23 cellular contexts compared by ENCODE assay signal in genomic region chr3:171748341-171748918, GRCh38.
DNase-seq lines count a peak whose midpoint lies in the region; ATAC-seq, FAIRE-seq and TF ChIP-seq lines count a peak whose summit lies in the region.
"Had no signal": no experiment of that assay in that cellular context is flagged by ENCODE, and none has a peak within 500 bp of the region (broad histone marks: within the 10 kb centered on the region; RNA-seq: fewer than 3 reads in every experiment).

No MANE protein-coding gene starts in this region.

- TF ChIP-seq RAD21 in K562 (CRISPR knock-in tag; conservative IDR thresholded peaks at IDR 0.05 in 1 of 2, IDR thresholded peaks at IDR 0.05 in 1 of 2): no peak

- peak overlapping the region; percentile 15; the same call in 1 of the 2 replicates for H3K4me2 ChIP-seq in K562 (ENCODE audit: insufficient read depth, low read length)
- H3K4me2 ChIP-seq: BLaER1 had no signal

- H3K36me3 ChIP-seq in K562 (ENCODE audit: control insufficient read depth, insufficient read depth, low read length) (no peaks in the 10 kb centered on the region), suprapubic skin (no peaks in the 10 kb centered on the region), thyroid gland (no peaks in the 10 kb centered on the region)
- H3K36me3 ChIP-seq: BLaER1 had no signal

- TF ChIP-seq EP300 in K562 (IDR thresholded peaks at IDR 0.05; ENCODE audit: low read length): no peak
- no peak for TF ChIP-seq EP300 in suprapubic skin (IDR thresholded peaks at IDR 0.05)

- H3K27me3 Mint-ChIP-seq in activated CD8-positive, alpha-beta memory T cell treated with anti-CD3 and anti-CD28 coated beads, Interleukin-2, amount 10 ng/mL, durations not matched to agents 7 days and 5 days: peaks cover 33% of the 10 kb centered on the region
- H3K27me3 Mint-ChIP-seq: type B pancreatic cell had no signal

- TF ChIP-seq CTCF in K562 (IDR thresholded peaks at IDR 0.05 in 2 of 3, conservative IDR thresholded peaks at IDR 0.05 in 1 of 3; ENCODE audit: insufficient read depth in 2 of 3, low read depth in 1 of 3, low read length in 3 of 3) (no peak), suprapubic skin (IDR thresholded peaks at IDR 0.05) (no peak), thyroid gland (IDR thresholded peaks at IDR 0.05) (no peak)

- H3K27ac Mint-ChIP-seq in activated CD8-positive, alpha-beta memory T cell treated with anti-CD3 and anti-CD28 coated beads, Interleukin-2, amount 10 ng/mL, durations not matched to agents 7 days and 5 days: no peak overlapping the region
- H3K27ac Mint-ChIP-seq: activated naive CD8-positive, alpha-beta T cell; stimulated activated effector memory CD8-positive, alpha-beta T cell treated with anti-CD3 and anti-CD28 coated beads, Interleukin-12 subunit alpha, Interleukin-12 subunit beta, amount 100 ng/mL, for 72 hours; type B pancreatic cell had no signal

- DNase-seq in NOMO-1 treated with DMSO at 0.1 percent for 48 hours (lab: John Stamatoyannopoulos, UW; ENCODE audit: unreplicated experiment) (peak; percentile 56), K562 (ENCODE audit: extremely low read depth in 1 of 4, low spot score in 3 of 4) (peak in 1 of 4 experiments; percentile 45), left cardiac atrium (no peak), suprapubic skin (ENCODE audit: low spot score in 2 of 2) (no peak), inferior parietal cortex (ENCODE audit: extremely low spot score) (no peak), thyroid gland (no peak)
- DNase-seq in activated CD8-positive, alpha-beta memory T cell treated with anti-CD3 and anti-CD28 coated beads, Interleukin-2, amount 10 ng/mL, durations not matched to agents 7 days and 5 days: no peak
- DNase-seq: activated CD4-positive, alpha-beta T cell treated with anti-CD3 and anti-CD28 coated beads, Interleukin-2, amount 50 U/mL, for 4 hours; activated T-cell treated with anti-CD3 and anti-CD28 coated beads, Interleukin-2, amount 50 U/mL, for 4 hours; DMS 273 treated with DMSO at 0.1 percent for 48 hours; HCEC 1CT; NCI-H2107; NCI-H526; posterior cingulate gyrus; SW 1271 had no signal

- 32% methylated on average over 3 of the region's 3 CpGs for WGBS in K562 (ENCODE audit: insufficient coverage, low coverage, missing lambda C conversion rate)
- 72% methylated on average over 3 of the region's 3 CpGs for WGBS in suprapubic skin
- 69 to 84% methylated on average over 3 of the region's 3 CpGs for WGBS in thyroid gland, 2 donors

- H3K27ac ChIP-seq in K562 (ENCODE audit: extremely low read depth, low read depth, low read length) (no peak overlapping the region), suprapubic skin (peak overlapping the region; percentile 39), thyroid gland (no peak overlapping the region)
- H3K27ac ChIP-seq: BLaER1, epithelial cell of prostate had no signal

- no peaks in the 10 kb centered on the region for H3K9me3 Mint-ChIP-seq in activated CD8-positive, alpha-beta memory T cell treated with anti-CD3 and anti-CD28 coated beads, Interleukin-2, amount 10 ng/mL, durations not matched to agents 7 days and 5 days (ENCODE audit: low read depth)
- H3K9me3 Mint-ChIP-seq: activated T-cell treated with anti-CD3 and anti-CD28 coated beads, Interleukin-2, amount 50 U/mL, for 4 hours; stimulated activated effector memory CD8-positive, alpha-beta T cell treated with anti-CD3 and anti-CD28 coated beads, Interleukin-12 subunit alpha, Interleukin-12 subunit beta, amount 100 ng/mL, for 72 hours; type B pancreatic cell had no signal

- ATAC-seq in K562 (peak; percentile 67), left cardiac atrium (peak; percentile 69 to 83), GM21526 (IDR thresholded peaks at IDR 0.05; ENCODE audit: low FRiP score, unreplicated experiment) (no peak)
- no peak for ATAC-seq in activated CD8-positive, alpha-beta memory T cell treated with anti-CD3 and anti-CD28 coated beads, Interleukin-2, amount 10 ng/mL, durations not matched to agents 7 days and 5 days
- ATAC-seq: activated T-cell treated with anti-CD3 and anti-CD28 coated beads, Interleukin-2, amount 50 U/mL, for 4 hours; Panc1; stimulated activated effector memory CD8-positive, alpha-beta T cell treated with anti-CD3 and anti-CD28 coated beads, Interleukin-12 subunit alpha, Interleukin-12 subunit beta, amount 100 ng/mL, for 72 hours had no signal

- H3K36me3 Mint-ChIP-seq in activated CD8-positive, alpha-beta memory T cell treated with anti-CD3 and anti-CD28 coated beads, Interleukin-2, amount 10 ng/mL, durations not matched to agents 7 days and 5 days: no peaks in the 10 kb centered on the region
- H3K36me3 Mint-ChIP-seq: activated naive CD8-positive, alpha-beta T cell; stimulated activated effector memory CD8-positive, alpha-beta T cell treated with anti-CD3 and anti-CD28 coated beads, Interleukin-12 subunit alpha, Interleukin-12 subunit beta, amount 100 ng/mL, for 72 hours had no signal

- intact Hi-C loops in K562 (cut with micrococcal nuclease) (no loop called here), left cardiac atrium (cut with DNase I) (no loop called here), thyroid gland (cut with DNase I) (no loop called here)

- no peaks in the 10 kb centered on the region for H3K4me1 Mint-ChIP-seq in activated CD8-positive, alpha-beta memory T cell treated with anti-CD3 and anti-CD28 coated beads, Interleukin-2, amount 10 ng/mL, durations not matched to agents 7 days and 5 days

- H3K27me3 ChIP-seq in K562 (ENCODE audit: control insufficient read depth in 2 of 2, insufficient read depth in 2 of 2, low read length in 2 of 2): no peaks in the 10 kb centered on the region
- no peaks in the 10 kb centered on the region for H3K27me3 ChIP-seq in suprapubic skin
- no peaks in the 10 kb centered on the region for H3K27me3 ChIP-seq in thyroid gland
- H3K27me3 ChIP-seq: BLaER1 had no signal

- BruUV-seq in K562 (replicated peaks; lab: Mats Ljungman, UMichigan): no TSS peak

- CTCF ChIA-PET in K562 (lab: Yijun Ruan, JAX; ENCODE audit: low intra/inter-chr PET ratio): no interaction called here
- CTCF ChIA-PET in activated CD8-positive, alpha-beta memory T cell treated with anti-CD3 and anti-CD28 coated beads, Interleukin-2, amount 10 ng/mL, durations not matched to agents 7 days and 5 days (lab: Charles Lee): no interaction called here

- H3K4me3 ChIP-seq in K562: no peak overlapping the region
- no peak overlapping the region for H3K4me3 ChIP-seq in suprapubic skin
- H3K4me3 ChIP-seq in thyroid gland (replicated peaks in 1 of 3): no peak overlapping the region
- H3K4me3 ChIP-seq: BLaER1 had no signal

- POLR2A ChIA-PET in K562 (lab: Yijun Ruan, JAX): interaction anchor here (1.0 to 1.5 kb wide), 3 partner anchors 9 to 24 kb away, joined by 3 to 7 read pairs (median 4); no protein-coding TSS in a partner anchor

- in situ Hi-C loops in K562 (cut with MboI): no loop called here

- H3K9me1 ChIP-seq in K562 (ENCODE audit: control insufficient read depth, insufficient read depth, low read length): no peaks in the 10 kb centered on the region

- H3K4me3 Mint-ChIP-seq in activated CD8-positive, alpha-beta memory T cell treated with anti-CD3 and anti-CD28 coated beads, Interleukin-2, amount 10 ng/mL, durations not matched to agents 7 days and 5 days: no peak overlapping the region
- H3K4me3 Mint-ChIP-seq: activated naive CD8-positive, alpha-beta T cell; activated T-cell treated with anti-CD3 and anti-CD28 coated beads, Interleukin-2, amount 50 U/mL, for 4 hours; stimulated activated effector memory CD8-positive, alpha-beta T cell treated with anti-CD3 and anti-CD28 coated beads, Interleukin-12 subunit alpha, Interleukin-12 subunit beta, amount 100 ng/mL, for 72 hours; type B pancreatic cell had no signal

- H4K20me1 ChIP-seq in K562 (replicated peaks; ENCODE audit: control insufficient read depth, insufficient read depth, low read length): peaks cover 5% of the 10 kb centered on the region
- H4K20me1 ChIP-seq: BLaER1 had no signal

- no peaks in the 10 kb centered on the region for H3K79me2 ChIP-seq in K562 (ENCODE audit: control insufficient read depth, insufficient read depth, low read length)

- TF ChIP-seq POLR2A in K562 (conservative IDR thresholded peaks at IDR 0.05) (no peak), suprapubic skin (IDR thresholded peaks at IDR 0.05) (no peak), thyroid gland (IDR thresholded peaks at IDR 0.05) (no peak)

- FAIRE-seq in K562 (lab: Jason Lieb, UNC): peak; percentile 80
- FAIRE-seq: colon had no signal

- 0 out of 2 replicates have a peak, but pooled peaks cover 2% of the 10 kb centered on the region for H3K9me3 ChIP-seq in K562 (replicated peaks; ENCODE audit: control insufficient read depth, insufficient read depth, low read depth, low read length)
- H3K9me3 ChIP-seq in suprapubic skin: no peaks in the 10 kb centered on the region
- H3K9me3 ChIP-seq in thyroid gland: no peaks in the 10 kb centered on the region

- H2AFZ ChIP-seq in K562 (ENCODE audit: low read depth, low read length): no peak overlapping the region

- peaks cover 0 to 19% of the 10 kb centered on the region in 2 experiments; a peak in 4 of 5 replicates for H3K4me1 ChIP-seq in K562 (replicated peaks in 1 of 2; ENCODE audit: control insufficient read depth in 2 of 2, insufficient read depth in 2 of 2, low read length in 2 of 2)
- peaks cover 53% of the 10 kb centered on the region for H3K4me1 ChIP-seq in suprapubic skin
- H3K4me1 ChIP-seq in thyroid gland: no peaks in the 10 kb centered on the region
- H3K4me1 ChIP-seq: BLaER1 had no signal

- H3K9ac ChIP-seq in K562 (ENCODE audit: insufficient read depth in 1 of 2, low read depth in 2 of 2, low read length in 2 of 2): no peak overlapping the region
- H3K9ac ChIP-seq: BLaER1 had no signal

TF ChIP-seq in K562, 482 proteins besides CTCF, POLR2A, EP300 and RAD21 (continues in another document):
- 0 out of 2 replicates have a peak, but pooled peaks have one; percentile 5 for TF ChIP-seq CREM (IDR thresholded peaks at IDR 0.05; ENCODE audit: low read depth)
- 0 out of 2 replicates have a peak, but pooled peaks have one; percentile 33 for TF ChIP-seq DPF2 (IDR thresholded peaks at IDR 0.05)
- no peak for TF ChIP-seq MXD1 (CRISPR knock-in tag; IDR thresholded peaks at IDR 0.05; ENCODE audit: borderline replicate concordance, poor library complexity, severe bottlenecking)
- TF ChIP-seq TCF3 (CRISPR knock-in tag; IDR thresholded peaks at IDR 0.05): peak; percentile 71
- peak; percentile 54; a peak in 2 of 4 replicates for TF ChIP-seq TRIM24 (IDR thresholded peaks at IDR 0.05)
- no peak for TF ChIP-seq ZNF3 (CRISPR knock-in tag; IDR thresholded peaks at IDR 0.05)
- TF ChIP-seq TAL1 (IDR thresholded peaks at IDR 0.05): peak; percentile 68
- TF ChIP-seq HDAC1 (IDR thresholded peaks at IDR 0.05): no peak
- peak; percentile 61 for TF ChIP-seq CBFA2T2 (conservative IDR thresholded peaks at IDR 0.05)
- peak; percentile 30; the same call in 1 of the 2 replicates for TF ChIP-seq SMARCA4 (IDR thresholded peaks at IDR 0.05)
- TF ChIP-seq MEIS2 (IDR thresholded peaks at IDR 0.05; ENCODE audit: partially characterized antibody): peak; percentile 2
- no peak for TF ChIP-seq KAT2B (IDR thresholded peaks at IDR 0.05; ENCODE audit: low read depth, low read length)

Comparison
In these comparisons a context has a peak if more than half of its experiments do, and no peak if none do; other contexts are left out.
1. ATAC-seq: peak in K562 (single experiment) and left cardiac atrium (2 of 2); none in activated CD8-positive, alpha-beta memory T cell treated with anti-CD3 and anti-CD28 coated beads, Interleukin-2, amount 10 ng/mL, durations not matched to agents 7 days and 5 days (single experiment) and GM21526 (single experiment).